Comparison of ENCODE assay signal across 26 cellular contexts in the genomic region with DNA sequence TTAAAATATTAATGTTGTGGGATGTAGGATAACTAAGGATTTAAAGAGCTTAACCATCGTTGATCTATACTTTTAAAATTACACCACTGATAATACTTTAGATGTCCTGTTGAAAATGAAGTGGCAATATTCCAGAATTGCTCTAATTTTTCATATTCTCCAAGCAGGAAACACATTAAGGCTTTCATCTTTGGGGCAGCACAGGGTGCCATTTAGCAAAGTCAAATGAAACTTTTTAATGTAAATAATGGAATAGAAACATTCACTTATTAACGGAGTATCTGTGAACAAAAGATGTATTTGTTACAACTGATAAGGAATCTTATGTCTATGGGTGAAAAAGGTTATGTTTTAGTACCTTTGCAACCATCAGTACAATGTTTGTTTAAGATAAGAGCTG.
"Had no signal": no experiment of that assay in that cellular context is flagged by ENCODE, and none has a peak within 500 bp of the region (broad histone marks: within the 10 kb centered on the region; RNA-seq: fewer than 3 reads in every experiment).

No MANE protein-coding gene starts in this region.

- DNase-seq: natural killer cell; occipital lobe; ovary; posterior cingulate gyrus; psoas muscle; right cardiac atrium; right lobe of liver; sigmoid colon; small intestine; stimulated activated CD4-positive, alpha-beta T cell treated with anti-CD3 and anti-CD28 coated beads, Interleukin-15, amount 100 ng/mL, for 24 hours; stimulated activated CD4-positive, alpha-beta T cell treated with anti-CD3 and anti-CD28 coated beads, Interleukin-2, amount 100 ng/mL, for 24 hours; stimulated activated CD4-positive, alpha-beta T cell treated with anti-CD3 and anti-CD28 coated beads, Interleukin-2, amount 100 ng/mL, for 48 hours; stimulated activated CD4-positive, alpha-beta T cell treated with anti-CD3 and anti-CD28 coated beads, Interleukin-4, amount 100 ng/mL, for 24 hours; stimulated activated naive B cell treated with anti-CD40 and anti-IgM and Interleukin-4, amounts not matched to agents 10 μg/mL and 1 μg/mL and 100 μg/mL, for 72 hours; stimulated activated naive CD4-positive, alpha-beta T cell treated with Interleukin-2 at 50 U/mL for 16 hours; stomach; thyroid gland; trophoblast cell; upper lobe of left lung had no signal

- H3K9me3 ChIP-seq: ovary, psoas muscle, right lobe of liver, sigmoid colon, stomach, thoracic aorta, thyroid gland, tibial nerve, upper lobe of left lung, vagina had no signal

- H3K27ac ChIP-seq: neural progenitor cell, ovary, parathyroid adenoma, psoas muscle, right lobe of liver, sigmoid colon, stomach, thoracic aorta, thyroid gland, tibial nerve, upper lobe of left lung, vagina had no signal

- H3K79me2 ChIP-seq: parathyroid adenoma had no signal

- H2AFZ ChIP-seq: neural progenitor cell, parathyroid adenoma had no signal

- H3K9ac ChIP-seq: neural progenitor cell, parathyroid adenoma had no signal

- H3K27me3 ChIP-seq: neural progenitor cell, ovary, right lobe of liver, sigmoid colon, thyroid gland, tibial nerve, upper lobe of left lung, vagina had no signal

- FAIRE-seq: urothelium cell line had no signal

- ATAC-seq: natural killer cell; psoas muscle; right cardiac atrium; right lobe of liver; stimulated activated effector memory CD8-positive, alpha-beta T cell treated with anti-CD3 and anti-CD28 coated beads, Interleukin-12 subunit alpha, Interleukin-12 subunit beta, amount 100 ng/mL, for 72 hours; stimulated activated naive B cell treated with anti-CD40 and anti-IgM and Interleukin-4, amounts not matched to agents 10 μg/mL and 1 μg/mL and 100 μg/mL, for 72 hours had no signal

- H3K4me1 ChIP-seq: parathyroid adenoma, psoas muscle, right lobe of liver, sigmoid colon, stomach, thyroid gland, tibial nerve, upper lobe of left lung, vagina had no signal

- H3K4me3 ChIP-seq: neural progenitor cell, ovary, psoas muscle, right lobe of liver, sigmoid colon, stomach, thoracic aorta, thyroid gland, tibial nerve, upper lobe of left lung, vagina had no signal

- H3K36me3 ChIP-seq: neural progenitor cell, ovary, right lobe of liver, sigmoid colon, stomach, thoracic aorta, thyroid gland, tibial nerve, upper lobe of left lung, vagina had no signal

- H3K4me2 ChIP-seq: neural progenitor cell had no signal
